ENCODE assay signal across 35 cellular contexts in the genomic region with DNA sequence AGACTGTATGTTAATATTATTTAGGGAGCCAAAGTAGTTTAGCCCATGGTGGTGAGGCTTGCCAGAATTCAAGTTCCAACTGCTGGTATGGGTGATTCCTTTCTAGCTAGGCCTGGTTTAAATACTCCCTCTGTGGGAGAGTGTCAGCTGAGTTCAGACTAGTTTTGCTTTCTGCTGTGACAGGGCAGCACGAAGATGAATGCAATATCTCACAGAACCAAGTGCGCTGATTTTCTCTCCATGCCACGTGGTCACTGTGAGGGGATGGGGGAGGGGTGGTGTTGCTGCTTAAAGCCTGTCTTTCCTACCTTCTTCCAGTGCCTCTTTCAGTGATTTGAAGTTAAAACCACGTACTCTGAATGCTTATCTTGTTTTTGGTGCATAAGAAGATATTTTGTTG.
"Had no signal": no experiment of that assay in that cellular context is flagged by ENCODE, and none has a peak within 500 bp of the region (broad histone marks: within the 10 kb centered on the region; RNA-seq: fewer than 3 reads in every experiment).

No MANE protein-coding gene starts in this region.

- H3K4me3 ChIP-seq: ascending aorta, cardiac muscle cell had no signal

- DNase-seq: activated B cell treated with CpG ODN at 0.5 μM for 24 hours; activated CD4-positive, alpha-beta memory T cell treated with anti-CD3 and anti-CD28 coated beads for 36 hours; activated CD4-positive, alpha-beta T cell treated with anti-CD3 and anti-CD28 coated beads for 4 hours; activated CD4-positive, alpha-beta T cell treated with anti-CD3 and anti-CD28 coated beads, Interleukin-2, amount 10 ng/mL, durations not matched to agents 24 days and 14 days; activated CD4-positive, alpha-beta T cell treated with anti-CD3 and anti-CD28 coated beads, Interleukin-2, amount 50 U/mL, for 1 hour; activated CD4-positive, alpha-beta T cell treated with anti-CD3 and anti-CD28 coated beads, Interleukin-2, amount 50 U/mL, for 4 hours; activated CD4-positive, CD25-positive, alpha-beta regulatory T cell treated with anti-CD3 and anti-CD28 coated beads, Interleukin-2, amount 50 U/mL, for 72 hours; activated CD8-positive, alpha-beta memory T cell treated with anti-CD3 and anti-CD28 coated beads, Interleukin-2, amount 50 U/mL, for 4 hours; activated CD8-positive, alpha-beta T cell treated with anti-CD3 and anti-CD28 coated beads for 36 hours; activated effector memory CD4-positive, alpha-beta T cell treated with anti-CD3 and anti-CD28 coated beads, Interleukin-2, amount 50 U/mL, for 16 hours; activated gamma-delta T cell treated with Interleukin-2 at 50 U/mL for 16 hours; activated naive CD4-positive, alpha-beta T cell; activated naive CD4-positive, alpha-beta T cell treated with anti-CD3 and anti-CD28 coated beads for 36 hours; activated naive CD4-positive, alpha-beta T cell treated with anti-CD3 and anti-CD28 coated beads, Interleukin-2, amount 50 U/mL, for 16 hours; activated naive CD8-positive, alpha-beta T cell treated with anti-CD3 and anti-CD28 coated beads, Interleukin-2, amount 10 ng/mL, durations not matched to agents 7 days and 5 days; activated naive CD8-positive, alpha-beta T cell treated with anti-CD3 and anti-CD28 coated beads, Interleukin-2, amount 50 U/mL, for 24 hours; activated T-cell treated with anti-CD3 and anti-CD28 coated beads for 4 hours; activated T-cell treated with anti-CD3 and anti-CD28 coated beads, Interleukin-2, amount 50 U/mL, for 1 hour; activated T-cell treated with anti-CD3 and anti-CD28 coated beads, Interleukin-2, amount 50 U/mL, for 4 hours; activated T-cell treated with anti-CD3 and anti-CD28 coated beads, Interleukin-2, amount 50 U/mL, for 72 hours; caudate nucleus; cerebellar nuclear complex; T-helper 1 cell; T-helper 2 cell; T-helper 9 cell had no signal

- H3K4me1 Mint-ChIP-seq: activated B cell treated with CpG ODN at 0.5 μM for 24 hours; activated CD4-positive, alpha-beta T cell treated with anti-CD3 and anti-CD28 coated beads, Interleukin-2, amount 10 ng/mL, durations not matched to agents 24 days and 14 days; activated naive CD8-positive, alpha-beta T cell treated with anti-CD3 and anti-CD28 coated beads, Interleukin-2, amount 10 ng/mL, durations not matched to agents 7 days and 5 days; activated naive CD8-positive, alpha-beta T cell treated with anti-CD3 and anti-CD28 coated beads, Interleukin-2, amount 50 U/mL, for 24 hours; activated T-helper 17 cell treated with anti-CD3 and anti-CD28 coated beads, Interleukin-2, amount 50 U/mL, for 72 hours; brain; central memory CD8-positive, alpha-beta T cell had no signal

- ATAC-seq: activated CD8-positive, alpha-beta T cell treated with anti-CD3 and anti-CD28 coated beads for 36 hours; activated naive CD8-positive, alpha-beta T cell treated with anti-CD3 and anti-CD28 coated beads, Interleukin-2, amount 50 U/mL, for 24 hours; activated T-cell treated with anti-CD3 and anti-CD28 coated beads, Interleukin-2, amount 50 U/mL, for 4 hours; activated T-cell treated with anti-CD3 and anti-CD28 coated beads, Interleukin-2, amount 50 U/mL, for 72 hours; activated T-helper 17 cell treated with anti-CD3 and anti-CD28 coated beads, Interleukin-2, amount 50 U/mL, for 72 hours had no signal

- H3K4me3 Mint-ChIP-seq: activated B cell treated with CpG ODN at 0.5 μM for 24 hours; activated CD4-positive, alpha-beta memory T cell treated with anti-CD3 and anti-CD28 coated beads for 36 hours; activated CD4-positive, alpha-beta T cell treated with anti-CD3 and anti-CD28 coated beads, Interleukin-2, amount 10 ng/mL, durations not matched to agents 24 days and 14 days; activated CD8-positive, alpha-beta T cell treated with anti-CD3 and anti-CD28 coated beads for 36 hours; activated naive CD4-positive, alpha-beta T cell treated with anti-CD3 and anti-CD28 coated beads for 36 hours; activated naive CD8-positive, alpha-beta T cell; activated naive CD8-positive, alpha-beta T cell treated with anti-CD3 and anti-CD28 coated beads, Interleukin-2, amount 10 ng/mL, durations not matched to agents 7 days and 5 days; activated naive CD8-positive, alpha-beta T cell treated with anti-CD3 and anti-CD28 coated beads, Interleukin-2, amount 50 U/mL, for 24 hours; activated T-cell treated with anti-CD3 and anti-CD28 coated beads, Interleukin-2, amount 50 U/mL, for 4 hours; activated T-cell treated with anti-CD3 and anti-CD28 coated beads, Interleukin-2, amount 50 U/mL, for 72 hours; activated T-helper 1 cell treated with anti-CD3 and anti-CD28 coated beads, Interleukin-12 subunit alpha, Interleukin-12 subunit beta, Interleukin-2, Interleukin-4 antibody, amounts not matched to agents 30 ng/mL and 10 ng/mL and 1 ng/mL, durations not matched to agents 14 hours and 24 hours and 36 hours; activated T-helper 17 cell treated with anti-CD3 and anti-CD28 coated beads, Interleukin-2, amount 50 U/mL, for 72 hours; brain; central memory CD8-positive, alpha-beta T cell; T-helper 1 cell treated with Interleukin-12 subunit alpha and Interleukin-12 subunit beta and Interleukin-4 antibody, amounts not matched to agents 30 μg/mL and 1 μg/mL, for 36 hours; T-helper 2 cell treated with Interferon-gamma antibody and Interleukin-4, amounts not matched to agents 5 μg/mL and 100 μg/mL, for 36 hours had no signal

- H3K4me1 ChIP-seq: ascending aorta had no signal

- H3K27ac Mint-ChIP-seq: activated B cell treated with CpG ODN at 0.5 μM for 24 hours; activated CD4-positive, alpha-beta memory T cell treated with anti-CD3 and anti-CD28 coated beads for 36 hours; activated CD4-positive, alpha-beta T cell treated with anti-CD3 and anti-CD28 coated beads, Interleukin-2, amount 10 ng/mL, durations not matched to agents 24 days and 14 days; activated CD8-positive, alpha-beta T cell treated with anti-CD3 and anti-CD28 coated beads for 36 hours; activated naive CD4-positive, alpha-beta T cell treated with anti-CD3 and anti-CD28 coated beads for 36 hours; activated naive CD8-positive, alpha-beta T cell; activated naive CD8-positive, alpha-beta T cell treated with anti-CD3 and anti-CD28 coated beads, Interleukin-2, amount 10 ng/mL, durations not matched to agents 7 days and 5 days; activated naive CD8-positive, alpha-beta T cell treated with anti-CD3 and anti-CD28 coated beads, Interleukin-2, amount 50 U/mL, for 24 hours; activated T-cell treated with anti-CD3 and anti-CD28 coated beads, Interleukin-2, amount 50 U/mL, for 72 hours; activated T-helper 1 cell treated with anti-CD3 and anti-CD28 coated beads, Interleukin-12 subunit alpha, Interleukin-12 subunit beta, Interleukin-2, Interleukin-4 antibody, amounts not matched to agents 30 ng/mL and 10 ng/mL and 1 ng/mL, durations not matched to agents 14 hours and 24 hours and 36 hours; activated T-helper 17 cell treated with anti-CD3 and anti-CD28 coated beads, Interleukin-2, amount 50 U/mL, for 72 hours; brain; T-helper 1 cell treated with Interleukin-12 subunit alpha and Interleukin-12 subunit beta and Interleukin-4 antibody, amounts not matched to agents 30 μg/mL and 1 μg/mL, for 36 hours; T-helper 2 cell treated with Interferon-gamma antibody and Interleukin-4, amounts not matched to agents 5 μg/mL and 100 μg/mL, for 36 hours had no signal

- H3K9me3 ChIP-seq: ascending aorta had no signal

- H3K27me3 ChIP-seq: ascending aorta, cardiac muscle cell had no signal

- H3K36me3 ChIP-seq: ascending aorta, cardiac muscle cell had no signal

- H3K27me3 Mint-ChIP-seq: activated B cell treated with CpG ODN at 0.5 μM for 24 hours; activated CD4-positive, alpha-beta memory T cell treated with anti-CD3 and anti-CD28 coated beads for 36 hours; activated CD4-positive, alpha-beta T cell treated with anti-CD3 and anti-CD28 coated beads, Interleukin-2, amount 10 ng/mL, durations not matched to agents 24 days and 14 days; activated CD8-positive, alpha-beta T cell treated with anti-CD3 and anti-CD28 coated beads for 36 hours; activated naive CD8-positive, alpha-beta T cell; activated naive CD8-positive, alpha-beta T cell treated with anti-CD3 and anti-CD28 coated beads, Interleukin-2, amount 10 ng/mL, durations not matched to agents 7 days and 5 days; activated naive CD8-positive, alpha-beta T cell treated with anti-CD3 and anti-CD28 coated beads, Interleukin-2, amount 50 U/mL, for 24 hours; activated T-helper 17 cell treated with anti-CD3 and anti-CD28 coated beads, Interleukin-2, amount 50 U/mL, for 72 hours; brain; central memory CD8-positive, alpha-beta T cell had no signal

- H3K9me3 Mint-ChIP-seq: activated CD4-positive, alpha-beta T cell treated with anti-CD3 and anti-CD28 coated beads, Interleukin-2, amount 10 ng/mL, durations not matched to agents 24 days and 14 days; activated naive CD8-positive, alpha-beta T cell treated with anti-CD3 and anti-CD28 coated beads, Interleukin-2, amount 10 ng/mL, durations not matched to agents 7 days and 5 days; activated naive CD8-positive, alpha-beta T cell treated with anti-CD3 and anti-CD28 coated beads, Interleukin-2, amount 50 U/mL, for 24 hours had no signal

- H3K27ac ChIP-seq: ascending aorta, cardiac muscle cell, VCaP had no signal
